Comparison of ENCODE assay signal across 11 cellular contexts in the genomic region with DNA sequence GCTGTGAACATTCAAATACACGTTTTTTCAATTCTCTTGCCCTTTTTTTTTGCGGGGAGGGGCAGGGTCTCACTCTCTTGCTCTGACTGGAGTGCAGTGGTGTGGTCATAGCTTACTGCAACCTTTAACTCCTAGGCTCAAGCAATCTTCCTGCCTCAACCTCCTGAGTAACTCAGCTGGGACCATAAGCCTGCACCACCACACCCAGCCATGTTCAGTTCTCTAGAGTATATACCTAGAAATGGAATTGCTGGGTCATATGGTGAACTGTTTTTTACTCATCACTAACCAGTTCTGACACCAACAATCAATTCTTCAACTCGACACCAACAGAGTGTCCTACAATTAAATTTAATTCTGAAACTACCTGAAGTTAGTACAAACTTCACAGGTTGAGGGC.
A peak's percentile ranks its signal among the peaks of the same experiment; 100 is the strongest.
DNase-seq lines count a peak whose midpoint lies in the region; ATAC-seq and TF ChIP-seq lines count a peak whose summit lies in the region.
"Had no signal": no experiment of that assay in that cellular context is flagged by ENCODE, and none has a peak within 500 bp of the region (broad histone marks: within the 10 kb centered on the region; RNA-seq: fewer than 3 reads in every experiment).

No MANE protein-coding gene starts in this region.

- no peaks in the 10 kb centered on the region for H3K9me3 ChIP-seq in testis
- H3K9me3 ChIP-seq: heart right ventricle, SK-N-SH had no signal

- no peak overlapping the region for H3K4me3 ChIP-seq in testis

- H3K27ac ChIP-seq in testis = no peak overlapping the region

- no peaks in the 10 kb centered on the region for H3K27me3 ChIP-seq in testis
- H3K27me3 ChIP-seq: heart right ventricle had no signal

- no peak for TF ChIP-seq CTCF in testis (IDR thresholded peaks at IDR 0.05)

- H3K36me3 Mint-ChIP-seq in activated naive CD8-positive, alpha-beta T cell treated with anti-CD3 and anti-CD28 coated beads, Interleukin-2, amount 50 U/mL, for 24 hours (ENCODE audit: low read depth) = peaks cover 69% of the 10 kb centered on the region
- H3K36me3 Mint-ChIP-seq in stimulated activated memory B cell treated with anti-CD40 and anti-IgM and Interleukin-4, amounts not matched to agents 10 μg/mL and 1 μg/mL and 100 μg/mL, for 72 hours = peaks cover 40% of the 10 kb centered on the region

- 66 to 67% methylated on average over 3 of the region's 3 CpGs for WGBS in testis, 2 donors

- peak overlapping the region; percentile 46 for H3K4me3 Mint-ChIP-seq in activated naive CD8-positive, alpha-beta T cell treated with anti-CD3 and anti-CD28 coated beads, Interleukin-2, amount 50 U/mL, for 24 hours
- no peak overlapping the region for H3K4me3 Mint-ChIP-seq in stimulated activated memory B cell treated with anti-CD40 and anti-IgM and Interleukin-4, amounts not matched to agents 10 μg/mL and 1 μg/mL and 100 μg/mL, for 72 hours

- ATAC-seq in HG02870 (IDR thresholded peaks at IDR 0.05; ENCODE audit: unreplicated experiment) = peak; percentile 69
- ATAC-seq in activated naive CD8-positive, alpha-beta T cell treated with anti-CD3 and anti-CD28 coated beads, Interleukin-2, amount 50 U/mL, for 24 hours = peak; percentile 88
- peak; percentile 47 for ATAC-seq in stimulated activated memory B cell treated with anti-CD40 and anti-IgM and Interleukin-4, amounts not matched to agents 10 μg/mL and 1 μg/mL and 100 μg/mL, for 72 hours

- H3K4me1 Mint-ChIP-seq in activated naive CD8-positive, alpha-beta T cell treated with anti-CD3 and anti-CD28 coated beads, Interleukin-2, amount 50 U/mL, for 24 hours = peaks cover 94% of the 10 kb centered on the region
- H3K4me1 Mint-ChIP-seq in stimulated activated memory B cell treated with anti-CD40 and anti-IgM and Interleukin-4, amounts not matched to agents 10 μg/mL and 1 μg/mL and 100 μg/mL, for 72 hours = peaks cover 72% of the 10 kb centered on the region

- H3K9me3 Mint-ChIP-seq in activated naive CD8-positive, alpha-beta T cell treated with anti-CD3 and anti-CD28 coated beads, Interleukin-2, amount 50 U/mL, for 24 hours = no peaks in the 10 kb centered on the region
- no peaks in the 10 kb centered on the region for H3K9me3 Mint-ChIP-seq in stimulated activated memory B cell treated with anti-CD40 and anti-IgM and Interleukin-4, amounts not matched to agents 10 μg/mL and 1 μg/mL and 100 μg/mL, for 72 hours
- H3K9me3 Mint-ChIP-seq: dendritic cell treated with granulocyte-macrophage colony-stimulating factor and Interleukin-4, amounts not matched to agents 40 ng/mL and 50 ng/mL, for 4 days had no signal

- no peak for TF ChIP-seq POLR2A in testis (IDR thresholded peaks at IDR 0.05)

- peak overlapping the region; percentile 86 for H3K27ac Mint-ChIP-seq in activated naive CD8-positive, alpha-beta T cell treated with anti-CD3 and anti-CD28 coated beads, Interleukin-2, amount 50 U/mL, for 24 hours
- peak overlapping the region; percentile 71 for H3K27ac Mint-ChIP-seq in stimulated activated memory B cell treated with anti-CD40 and anti-IgM and Interleukin-4, amounts not matched to agents 10 μg/mL and 1 μg/mL and 100 μg/mL, for 72 hours
- H3K27ac Mint-ChIP-seq: dendritic cell treated with granulocyte-macrophage colony-stimulating factor and Interleukin-4, amounts not matched to agents 40 ng/mL and 50 ng/mL, for 4 days had no signal

- intact Hi-C loops in testis (cut with DNase I; ENCODE audit: low total_unique reads) = no loop called here

- peaks cover 26% of the 10 kb centered on the region for H3K4me1 ChIP-seq in testis

- DNase-seq in activated T-cell treated with anti-CD3 and anti-CD28 coated beads for 48 hours (ENCODE audit: low read depth) = peak; percentile 31
- no peak for DNase-seq in activated T-cell treated with anti-CD3 and anti-CD28 coated beads for 4 hours
- no peak for DNase-seq in activated naive CD8-positive, alpha-beta T cell treated with anti-CD3 and anti-CD28 coated beads, Interleukin-2, amount 50 U/mL, for 24 hours
- no peak for DNase-seq in testis
- DNase-seq in kidney tubule cell (ENCODE audit: low spot score) = no peak
- no peak for DNase-seq in kidney glomerular epithelial cell (lab: John Stamatoyannopoulos, UW)
- DNase-seq: heart right ventricle, SK-N-SH had no signal

- H3K27me3 Mint-ChIP-seq in activated naive CD8-positive, alpha-beta T cell treated with anti-CD3 and anti-CD28 coated beads, Interleukin-2, amount 50 U/mL, for 24 hours = no peaks in the 10 kb centered on the region
- no peaks in the 10 kb centered on the region for H3K27me3 Mint-ChIP-seq in stimulated activated memory B cell treated with anti-CD40 and anti-IgM and Interleukin-4, amounts not matched to agents 10 μg/mL and 1 μg/mL and 100 μg/mL, for 72 hours
- H3K27me3 Mint-ChIP-seq: dendritic cell treated with granulocyte-macrophage colony-stimulating factor and Interleukin-4, amounts not matched to agents 40 ng/mL and 50 ng/mL, for 4 days had no signal

- no peaks in the 10 kb centered on the region for H3K36me3 ChIP-seq in testis (ENCODE audit: low read depth, missing control alignments)
